In the genomic region with DNA sequence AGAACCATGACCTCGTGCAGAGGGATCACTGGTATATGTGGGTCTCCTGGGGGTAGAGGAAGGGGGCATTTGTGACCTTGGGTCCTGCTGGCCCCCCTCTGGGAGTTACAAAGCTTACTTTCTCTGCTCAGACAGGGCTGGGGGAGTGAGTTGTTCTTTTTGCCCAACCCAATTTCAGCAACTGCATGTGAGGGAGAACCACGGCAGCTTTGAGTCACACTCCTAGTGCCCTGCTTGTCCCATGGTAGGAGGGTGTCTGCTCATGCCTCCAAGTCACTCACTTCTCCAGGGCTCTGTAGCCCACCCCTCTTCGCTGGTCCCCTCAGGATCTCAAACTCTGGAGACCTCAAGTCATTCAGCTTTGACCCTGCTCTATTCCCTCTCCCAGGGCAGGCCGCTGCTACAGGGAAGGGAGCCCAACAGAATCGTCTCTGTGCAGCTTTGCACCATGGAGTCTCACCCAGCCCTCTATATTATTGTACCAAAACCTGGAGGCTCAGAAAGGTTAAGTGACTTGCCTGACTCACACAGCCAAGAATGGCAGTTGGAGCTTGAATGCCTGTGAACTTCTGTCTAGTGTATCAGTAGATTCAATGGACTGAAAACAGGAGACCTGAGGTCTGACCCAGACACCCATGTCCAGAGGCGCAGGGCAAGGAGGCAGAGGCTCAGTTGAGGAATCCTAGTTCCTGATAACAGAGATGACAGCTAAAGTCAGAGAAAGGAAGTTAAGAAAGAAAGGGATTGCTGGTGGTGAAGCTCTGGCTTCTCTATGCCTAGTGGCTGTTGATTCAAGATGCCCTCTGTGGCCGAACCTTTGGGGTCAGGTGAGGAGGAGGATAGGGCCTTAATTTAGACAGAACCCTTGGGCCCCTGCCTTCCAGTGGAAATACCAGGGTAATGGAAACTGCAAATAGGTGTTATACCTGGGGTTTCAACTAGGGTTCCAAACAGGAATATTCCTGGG, we compare ENCODE assay signal across 20 cellular contexts. TPM values are rescaled to one million over a fixed set of nuclear protein-coding genes. Genes with fewer than 3 reads are reported as not detected.
DNase-seq lines count a peak whose midpoint lies in the region; TF ChIP-seq lines count a peak whose summit lies in the region.
"Had no signal": no experiment of that assay in that cellular context is flagged by ENCODE, and none has a peak within 500 bp of the region (broad histone marks: within the 10 kb centered on the region; RNA-seq: fewer than 3 reads in every experiment).

No MANE protein-coding gene starts in this region.

- H3K27me3 Mint-ChIP-seq in endodermal cell (ENCODE audit: insufficient read depth): peaks cover 5% of the 10 kb centered on the region
- peaks cover 39% of the 10 kb centered on the region for H3K27me3 Mint-ChIP-seq in stimulated activated naive CD8-positive, alpha-beta T cell treated with anti-CD3 and anti-CD28 coated beads, Interleukin-15, Interleukin-2, amounts not matched to agents 100 ng/mL and 50 ng/mL, for 24 hours

- H3K9ac ChIP-seq in endodermal cell (ENCODE audit: extremely low read depth, low read length, poor library complexity, severe bottlenecking): no peak overlapping the region

- H3K4me1 ChIP-seq in endodermal cell (ENCODE audit: control insufficient read depth, insufficient read depth, low read length) (no peaks in the 10 kb centered on the region), HAP-1 (peaks cover 10% of the 10 kb centered on the region; the same call in 1 of the 2 replicates)

- H3K27me3 ChIP-seq in endodermal cell (ENCODE audit: control insufficient read depth, insufficient read depth, low read length, poor library complexity, severe bottlenecking): peaks cover 9% of the 10 kb centered on the region
- no peaks in the 10 kb centered on the region for H3K27me3 ChIP-seq in HAP-1 (ENCODE audit: low read depth)

- 96 to 100% methylated on average over 4 to 7 of the region's 7 CpGs for WGBS in endodermal cell (ENCODE audit: insufficient coverage in 1 of 2, insufficient read length in 1 of 2), 2 experiments

- no peak overlapping the region for H3K27ac Mint-ChIP-seq in endodermal cell
- peak overlapping the region; percentile 42 for H3K27ac Mint-ChIP-seq in stimulated activated naive CD8-positive, alpha-beta T cell treated with anti-CD3 and anti-CD28 coated beads, Interleukin-15, Interleukin-2, amounts not matched to agents 100 ng/mL and 50 ng/mL, for 24 hours

- no peak overlapping the region for H3K27ac ChIP-seq in endodermal cell (ENCODE audit: low read depth, low read length)
- H3K27ac ChIP-seq: SK-N-MC had no signal

- no peak overlapping the region for H3K4me3 ChIP-seq in endodermal cell (ENCODE audit: low read length)
- H3K4me3 ChIP-seq in HAP-1: no peak overlapping the region
- H3K4me3 ChIP-seq: GM12878, SK-N-MC had no signal

- H3K9me3 ChIP-seq in endodermal cell (ENCODE audit: control insufficient read depth, low read length) (no peaks in the 10 kb centered on the region), HAP-1 (no peaks in the 10 kb centered on the region)

- in situ Hi-C loops in HAP-1 (cut with MboI; ENCODE audit: low sequenced_read_pairs): no loop called here

- DNase-seq in NOMO-1 treated with DMSO at 0.1 percent for 48 hours (lab: John Stamatoyannopoulos, UW; ENCODE audit: unreplicated experiment) (peak; percentile 15), NOMO-1 (lab: John Stamatoyannopoulos, UW; ENCODE audit: unreplicated experiment in 2 of 2) (no peak), endodermal cell (peak; percentile 42), HAP-1 (ENCODE audit: low spot score in 2 of 2) (no peak), HPDE6-E6E7 (ENCODE audit: extremely low spot score) (no peak)
- peak; percentile 14 for DNase-seq in stimulated activated CD4-positive, alpha-beta T cell treated with anti-CD3 and anti-CD28 coated beads, Interleukin-1b, Interleukin-23, amount 100 ng/mL, for 48 hours
- DNase-seq in stimulated activated CD4-positive, alpha-beta T cell treated with anti-CD3 and anti-CD28 coated beads, Interleukin-15, amount 100 ng/mL, for 24 hours: no peak
- DNase-seq: 8988T, COR-L47, KG1, NCI-H1092, NCI-H1436 treated with DMSO at 0.1 percent for 48 hours, NCI-H2029 treated with DMSO at 0.1 percent for 48 hours, NCI-H2171, NCI-H446 treated with DMSO at 0.1 percent for 48 hours had no signal

- peaks cover 39% of the 10 kb centered on the region for H3K4me1 Mint-ChIP-seq in endodermal cell
- H3K4me1 Mint-ChIP-seq in stimulated activated naive CD8-positive, alpha-beta T cell treated with anti-CD3 and anti-CD28 coated beads, Interleukin-15, Interleukin-2, amounts not matched to agents 100 ng/mL and 50 ng/mL, for 24 hours (ENCODE audit: low read depth): peaks cover 21% of the 10 kb centered on the region

- H3K36me3 ChIP-seq in endodermal cell (ENCODE audit: control insufficient read depth, insufficient read depth, low read length): no peaks in the 10 kb centered on the region
- no peaks in the 10 kb centered on the region for H3K36me3 ChIP-seq in HAP-1 (replicated peaks)

- H3K9me3 Mint-ChIP-seq in endodermal cell: no peaks in the 10 kb centered on the region
- no peaks in the 10 kb centered on the region for H3K9me3 Mint-ChIP-seq in stimulated activated naive CD8-positive, alpha-beta T cell treated with anti-CD3 and anti-CD28 coated beads, Interleukin-15, Interleukin-2, amounts not matched to agents 100 ng/mL and 50 ng/mL, for 24 hours

- no peaks in the 10 kb centered on the region for H3K36me3 Mint-ChIP-seq in endodermal cell (ENCODE audit: low read depth)
- no peaks in the 10 kb centered on the region for H3K36me3 Mint-ChIP-seq in stimulated activated naive CD8-positive, alpha-beta T cell treated with anti-CD3 and anti-CD28 coated beads, Interleukin-15, Interleukin-2, amounts not matched to agents 100 ng/mL and 50 ng/mL, for 24 hours (ENCODE audit: low read depth)
- H3K36me3 Mint-ChIP-seq: CD14-positive monocyte had no signal

- no peak for TF ChIP-seq CTCF in endodermal cell (conservative IDR thresholded peaks at IDR 0.05)

- H3K4me3 Mint-ChIP-seq in endodermal cell: no peak overlapping the region
- no peak overlapping the region for H3K4me3 Mint-ChIP-seq in stimulated activated naive CD8-positive, alpha-beta T cell treated with anti-CD3 and anti-CD28 coated beads, Interleukin-15, Interleukin-2, amounts not matched to agents 100 ng/mL and 50 ng/mL, for 24 hours

RNA-seq across cellular contexts. Expression of gene ETV4, which starts 14.6 kb away (rescaled TPM):
- total RNA-seq in endodermal cell: 10 to 100 TPM; 51.1 to 83.0 TPM
- 28.1 TPM for polyA plus RNA-seq in endodermal cell (2013, experiment 1 of 2)
- 38.7 TPM for polyA plus RNA-seq in endodermal cell (2013, experiment 2 of 2)
- total RNA-seq: OCI-LY7 had no signal
- polyA plus RNA-seq: CD14-positive monocyte had no signal

Comparison
In these comparisons a context has a peak if more than half of its experiments do, and no peak if none do; other contexts are left out.
1. DNase-seq: peak in NOMO-1 treated with DMSO at 0.1 percent for 48 hours (single experiment), stimulated activated CD4-positive, alpha-beta T cell treated with anti-CD3 and anti-CD28 coated beads, Interleukin-1b, Interleukin-23, amount 100 ng/mL, for 48 hours (single experiment) and endodermal cell (single experiment); none in NOMO-1 (0 of 2), stimulated activated CD4-positive, alpha-beta T cell treated with anti-CD3 and anti-CD28 coated beads, Interleukin-15, amount 100 ng/mL, for 24 hours (single experiment), HAP-1 (0 of 2) and HPDE6-E6E7 (single experiment).